8 cellular contexts compared by ENCODE assay signal in genomic region chr6:28606424-28607391, GRCh38.
DNase-seq lines count a peak whose midpoint lies in the region; ATAC-seq, FAIRE-seq and TF ChIP-seq lines count a peak whose summit lies in the region.

No MANE protein-coding gene starts in this region.

- no peak for TF ChIP-seq RAD21 in IMR-90 (IDR thresholded peaks at IDR 0.05; ENCODE audit: low read length)
- TF ChIP-seq RAD21 in liver (IDR thresholded peaks at IDR 0.05), result no peak

- H3K4me1 ChIP-seq in IMR-90 (ENCODE audit: control insufficient read depth, insufficient read depth, low read length), result no peaks in the 10 kb centered on the region
- H3K4me1 ChIP-seq in liver (ENCODE audit: control insufficient read depth in 4 of 4, insufficient read depth in 4 of 4, low read length in 3 of 4), result no peaks in the 10 kb centered on the region

- H4K8ac ChIP-seq in IMR-90 (ENCODE audit: low read depth in 2 of 2, low read length in 2 of 2), result no peak overlapping the region

- intact Hi-C loops in IMR-90 (cut with micrococcal nuclease), result loop anchor here (1.0 to 5.0 kb wide), 2 partner anchors 17 to 51 kb away; no protein-coding TSS in a partner anchor

- WGBS in IMR-90 (ENCODE audit: extremely low coverage in 2 of 2, insufficient read length in 1 of 2), 2 experiments, result 6% methylated on average over 4 of the region's 30 CpGs; no CpG with 5 or more reads in 1 of the 2 experiments
- WGBS in liver, result 7% methylated on average over 30 of the region's 30 CpGs

- peak overlapping the region; percentile 70 for H2AK9ac ChIP-seq in IMR-90 (replicated peaks; ENCODE audit: low read depth, low read length, poor library complexity)

- no peak overlapping the region for H2BK15ac ChIP-seq in IMR-90 (ENCODE audit: low read depth, low read length)

- peak; percentile 99 for ATAC-seq in IMR-90 (ENCODE audit: low read depth)
- no peak for ATAC-seq in GM18858 (IDR thresholded peaks at IDR 0.05; ENCODE audit: unreplicated experiment)

- H4K91ac ChIP-seq in IMR-90 (ENCODE audit: insufficient read depth, low read depth, low read length), result no peak overlapping the region

- H3K4ac ChIP-seq in IMR-90 (ENCODE audit: low read depth, low read length), result no peak overlapping the region

- peak overlapping the region; percentile 83 for H2AFZ ChIP-seq in IMR-90 (replicated peaks; ENCODE audit: low read length, poor library complexity)

- TF ChIP-seq CTCF in IMR-90 (conservative IDR thresholded peaks at IDR 0.05; ENCODE audit: low read depth, low read length) (peak; percentile 25; the same call in 1 of the 2 replicates), brain microvascular endothelial cell (IDR thresholded peaks at IDR 0.05; ENCODE audit: low read depth, low read length, missing control alignments) (peak; percentile 71), liver (IDR thresholded peaks at IDR 0.05; ENCODE audit: low read depth, low read length, missing input control) (no peak)

- no peak overlapping the region for H3K23ac ChIP-seq in IMR-90 (ENCODE audit: low read depth, low read length)

- BruUV-seq in IMR-90 (replicated peaks; lab: Mats Ljungman, UMichigan), result no TSS peak

- H2AK5ac ChIP-seq in IMR-90 (ENCODE audit: low read depth, low read length), result no peak overlapping the region

- no peaks in the 10 kb centered on the region for H4K20me1 ChIP-seq in IMR-90 (ENCODE audit: insufficient read depth, low read length)

- H3K4me3 ChIP-seq in IMR-90 (ENCODE audit: insufficient read depth, low read depth, low read length) (peak overlapping the region; percentile 50), brain microvascular endothelial cell (ENCODE audit: low read depth, low read length) (peak overlapping the region; percentile 66), liver (ENCODE audit: low read depth in 1 of 3, low read length in 3 of 3) (no peak overlapping the region)

- H3K36me3 ChIP-seq in IMR-90 (ENCODE audit: control insufficient read depth, insufficient read depth, low read length) (no peaks in the 10 kb centered on the region), brain microvascular endothelial cell (replicated peaks) (no peaks in the 10 kb centered on the region), liver (ENCODE audit: control insufficient read depth in 4 of 4, insufficient read depth in 3 of 4, low read depth in 1 of 4, low read length in 3 of 4) (no peaks in the 10 kb centered on the region)

- no peak overlapping the region for H3K18ac ChIP-seq in IMR-90 (ENCODE audit: low read depth, low read length)

- CTCF ChIA-PET in IMR-90 (lab: Yijun Ruan, JAX), result interaction anchor here (0.6 to 0.7 kb wide), 2 partner anchors 31 to 184 kb away, joined by 3 to 5 read pairs; no protein-coding TSS in a partner anchor

- H3K9me3 ChIP-seq in IMR-90 (ENCODE audit: control insufficient read depth, insufficient read depth, low read length) (no peaks in the 10 kb centered on the region), liver (ENCODE audit: control insufficient read depth in 4 of 4, low read length in 3 of 4) (peaks cover 0 to 2% (median under 1%) of the 10 kb centered on the region in 4 donors)

- TF ChIP-seq POLR2A in IMR-90 (IDR thresholded peaks at IDR 0.05; ENCODE audit: low read depth, low read length), result no peak

- in situ Hi-C loops in IMR-90 (cut with MboI; ENCODE audit: low sequenced_read_pairs), result no loop called here
- in situ Hi-C loops in brain microvascular endothelial cell (cut with HindIII; ENCODE audit: low pct_ligation_motif_present, low sequenced_read_pairs), result no loop called here

- dilution Hi-C loops in IMR-90 (cut with HindIII; ENCODE audit: low sequenced_read_pairs, unreplicated experiment), result no loop called here

- no peaks in the 10 kb centered on the region for H3K9me1 ChIP-seq in IMR-90 (ENCODE audit: insufficient read depth, low read length)

- no peak overlapping the region for H4K5ac ChIP-seq in IMR-90 (ENCODE audit: low read depth, low read length)

- H2BK20ac ChIP-seq in IMR-90 (ENCODE audit: low read depth, low read length), result no peak overlapping the region

- DNase-seq in activated CD8-positive, alpha-beta memory T cell treated with anti-CD3 and anti-CD28 coated beads for 24 hours, result peak; percentile 75
- DNase-seq in activated CD8-positive, alpha-beta memory T cell treated with anti-CD3 and anti-CD28 coated beads, Interleukin-2, amount 50 U/mL, for 4 hours, result no peak
- DNase-seq in IMR-90 (peak; percentile 72), RCC 7860 (ENCODE audit: low spot score) (peak; percentile 77), brain microvascular endothelial cell (peak; percentile 84), NCI-H2029 (lab: John Stamatoyannopoulos, UW) (no peak)

- H3K27me3 ChIP-seq in IMR-90 (ENCODE audit: control insufficient read depth, insufficient read depth, low read length) (no peaks in the 10 kb centered on the region), brain microvascular endothelial cell (replicated peaks) (peaks cover 2% of the 10 kb centered on the region), liver (ENCODE audit: control insufficient read depth in 4 of 4, insufficient read depth in 4 of 4, low read length in 3 of 4) (peaks cover 3 to 9% (median 4%) of the 10 kb centered on the region in 4 donors)

- FAIRE-seq in RCC 7860 (lab: Jason Lieb, UNC), result peak; percentile 22

- H3K9ac ChIP-seq in IMR-90 (ENCODE audit: low read depth, low read length), result no peak overlapping the region
- no peak overlapping the region for H3K9ac ChIP-seq in liver (ENCODE audit: low read depth in 1 of 2, low read length in 2 of 2)

- H3K56ac ChIP-seq in IMR-90 (ENCODE audit: extremely low read depth, insufficient read depth, low read length), result no peak overlapping the region

- no peak overlapping the region for H3K14ac ChIP-seq in IMR-90 (replicated peaks; ENCODE audit: low read depth, low read length)

- POLR2A ChIA-PET in IMR-90 (lab: Charles Lee; ENCODE audit: unreplicated experiment), result no interaction called here

- no peaks in the 10 kb centered on the region for H3K79me1 ChIP-seq in IMR-90 (ENCODE audit: low read depth in 1 of 2, low read length in 2 of 2)

- peak overlapping the region; percentile 96 for H3K4me2 ChIP-seq in IMR-90 (ENCODE audit: low read depth, low read length)

- H2BK120ac ChIP-seq in IMR-90 (ENCODE audit: low read depth, low read length), result no peak overlapping the region

- no peak overlapping the region for H2BK5ac ChIP-seq in IMR-90 (ENCODE audit: low read depth, low read length, poor library complexity, severe bottlenecking)

- H3K27ac ChIP-seq in IMR-90 (ENCODE audit: insufficient read depth, low read length) (no peak overlapping the region), brain microvascular endothelial cell (no peak overlapping the region), liver (ENCODE audit: low read depth in 1 of 2, low read length in 2 of 2) (no peak overlapping the region)

TF ChIP-seq in IMR-90, 13 proteins besides CTCF, POLR2A, EP300 and RAD21 (continues in another document):
- TF ChIP-seq CEBPB (IDR thresholded peaks at IDR 0.05; ENCODE audit: low read depth, low read length) (no peak), USF2 (IDR thresholded peaks at IDR 0.05; ENCODE audit: low read depth, low read length) (no peak), MAZ (IDR thresholded peaks at IDR 0.05; ENCODE audit: borderline replicate concordance, low read depth, low read length) (no peak), FOS (IDR thresholded peaks at IDR 0.05; ENCODE audit: low read depth, low read length) (peak; percentile 76), MAFK (IDR thresholded peaks at IDR 0.05; ENCODE audit: low read depth, low read length) (peak; percentile 38; the same call in 1 of the 2 replicates), BHLHE40 (IDR thresholded peaks at IDR 0.05; ENCODE audit: low read depth, low read length) (peak; percentile 15; the same call in 1 of the 2 replicates), NFE2L2 (IDR thresholded peaks at IDR 0.05; ENCODE audit: low read depth, low read length) (no peak), CHD1 (IDR thresholded peaks at IDR 0.05; ENCODE audit: low read depth, low read length) (no peak; the same call in 1 of the 2 replicates), SMC3 (IDR thresholded peaks at IDR 0.05; ENCODE audit: low read depth, low read length) (no peak), MXI1 (IDR thresholded peaks at IDR 0.05; ENCODE audit: borderline replicate concordance, low read depth, low read length) (no peak), RCOR1 (IDR thresholded peaks at IDR 0.05; ENCODE audit: insufficient replicate concordance, low read length) (no peak)

TF ChIP-seq in liver, 16 proteins besides CTCF, POLR2A, EP300 and RAD21:
- TF ChIP-seq HNF4A (conservative IDR thresholded peaks at IDR 0.05) (no peak), MAX (IDR thresholded peaks at IDR 0.05) (peak; percentile 13), ATF3 (IDR thresholded peaks at IDR 0.05) (peak; percentile 91), HNF4G (IDR thresholded peaks at IDR 0.05) (no peak), SP1 (IDR thresholded peaks at IDR 0.05) (no peak), GABPA (IDR thresholded peaks at IDR 0.05 in 1 of 2, conservative IDR thresholded peaks at IDR 0.05 in 1 of 2) (no peak), FOXA1 (IDR thresholded peaks at IDR 0.05) (no peak)

Comparison
In these comparisons a context has a peak if more than half of its experiments do, and no peak if none do; other contexts are left out.
1. DNase-seq: peak in activated CD8-positive, alpha-beta memory T cell treated with anti-CD3 and anti-CD28 coated beads for 24 hours (single experiment), IMR-90 (single experiment), RCC 7860 (single experiment) and brain microvascular endothelial cell (single experiment); none in activated CD8-positive, alpha-beta memory T cell treated with anti-CD3 and anti-CD28 coated beads, Interleukin-2, amount 50 U/mL, for 4 hours (single experiment) and NCI-H2029 (single experiment).
2. H3K4me3 ChIP-seq: peak in IMR-90 (single experiment) and brain microvascular endothelial cell (single experiment); none in liver (0 of 3).